In genomic region chr12:128961308-128961923, GRCh38 we compare ENCODE assay signal across 22 cellular contexts.
DNase-seq lines count a peak whose midpoint lies in the region; ATAC-seq, FAIRE-seq and TF ChIP-seq lines count a peak whose summit lies in the region.
"Had no signal": no experiment of that assay in that cellular context is flagged by ENCODE, and none has a peak within 500 bp of the region (broad histone marks: within the 10 kb centered on the region; RNA-seq: fewer than 3 reads in every experiment).

No MANE protein-coding gene starts in this region.

- BruUV-seq in HepG2 (replicated peaks; lab: Mats Ljungman, UMichigan) (no TSS peak), K562 (replicated peaks; lab: Mats Ljungman, UMichigan) (no TSS peak)

- CTCF ChIA-PET in HepG2 (lab: Yijun Ruan, JAX; ENCODE audit: low intra/inter-chr PET ratio, low total read pairs): no interaction called here
- CTCF ChIA-PET in K562 (lab: Yijun Ruan, JAX; ENCODE audit: low intra/inter-chr PET ratio): no interaction called here

- H2AFZ ChIP-seq in HepG2 (ENCODE audit: low read length) (no peak overlapping the region), K562 (ENCODE audit: low read depth, low read length) (no peak overlapping the region)
- H2AFZ ChIP-seq: GM23248 had no signal

- FAIRE-seq in HepG2 (lab: Jason Lieb, UNC) (no peak), GM12891 (lab: Jason Lieb, UNC) (peak; percentile 13), K562 (lab: Jason Lieb, UNC) (no peak)
- FAIRE-seq: A549, GM19239 had no signal

- no peaks in the 10 kb centered on the region for H3K9me1 ChIP-seq in K562 (ENCODE audit: control insufficient read depth, insufficient read depth, low read length)

- TF ChIP-seq CTCF in HepG2 (CRISPR knock-in tag; IDR thresholded peaks at IDR 0.05) (no peak), right lobe of liver (IDR thresholded peaks at IDR 0.05) (no peak), K562 (IDR thresholded peaks at IDR 0.05 in 2 of 3, conservative IDR thresholded peaks at IDR 0.05 in 1 of 3; ENCODE audit: insufficient read depth in 2 of 3, low read depth in 1 of 3, low read length in 3 of 3) (no peak)

- H3K27ac ChIP-seq in HepG2 (ENCODE audit: extremely low read length, insufficient read depth, low read length) (no peak overlapping the region), right lobe of liver (no peak overlapping the region), K562 (ENCODE audit: extremely low read depth, low read depth, low read length) (no peak overlapping the region)
- H3K27ac ChIP-seq: A549; BLaER1 treated with 17β-estradiol and CSF1 and Interleukin-3, amounts not matched to agents 10 nM and 100 nM; GM23248 had no signal

- H3K4me2 ChIP-seq in HepG2 (ENCODE audit: low read depth, low read length) (no peak overlapping the region), K562 (ENCODE audit: insufficient read depth, low read length) (no peak overlapping the region)
- H3K4me2 ChIP-seq: A549; BLaER1 treated with 17β-estradiol and CSF1 and Interleukin-3, amounts not matched to agents 10 nM and 100 nM had no signal

- H3K9me3 ChIP-seq in HepG2 (ENCODE audit: low read length) (0 out of 2 replicates have a peak, but pooled peaks cover 8% of the 10 kb centered on the region), right lobe of liver (no peaks in the 10 kb centered on the region), K562 (replicated peaks; ENCODE audit: control insufficient read depth, insufficient read depth, low read depth, low read length) (no peaks in the 10 kb centered on the region)
- H3K9me3 ChIP-seq: A549 had no signal

- DNase-seq in HepG2 (ENCODE audit: low spot score): no peak
- no peak for DNase-seq in right lobe of liver
- no peak for DNase-seq in GM12891 (ENCODE audit: insufficient read length, low spot score)
- DNase-seq in K562 (ENCODE audit: extremely low read depth in 1 of 4, low spot score in 3 of 4): no peak
- no peak for DNase-seq in Right ventricle myocardium superior
- no peak for DNase-seq in midbrain (lab: John Stamatoyannopoulos, UW)
- DNase-seq: 8988T; ACHN; AML-193; BE2C; Calu3; CD4-positive, alpha-beta T cell; CD8-positive, alpha-beta memory T cell; DMS53; DMS79 treated with DMSO at 0.1 percent for 48 hours; GF-D8; GM23248; H9 had no signal

- H4K20me1 ChIP-seq in HepG2 (ENCODE audit: insufficient read depth, low read length) (no peaks in the 10 kb centered on the region), K562 (replicated peaks; ENCODE audit: control insufficient read depth, insufficient read depth, low read length) (0 out of 2 replicates have a peak, but pooled peaks cover 2% of the 10 kb centered on the region)
- H4K20me1 ChIP-seq: BLaER1 treated with 17β-estradiol and CSF1 and Interleukin-3, amounts not matched to agents 10 nM and 100 nM had no signal

- intact Hi-C loops in HepG2 (cut with micrococcal nuclease; ENCODE audit: unreplicated experiment) (no loop called here), right lobe of liver (cut with DNase I) (no loop called here), K562 (cut with micrococcal nuclease) (no loop called here), Right ventricle myocardium superior (cut with DNase I) (no loop called here)

- no peak for TF ChIP-seq RAD21 in HepG2 (CRISPR knock-in tag; IDR thresholded peaks at IDR 0.05)
- TF ChIP-seq RAD21 in K562 (CRISPR knock-in tag; conservative IDR thresholded peaks at IDR 0.05 in 1 of 2, IDR thresholded peaks at IDR 0.05 in 1 of 2): no peak

- H3K79me2 ChIP-seq in HepG2 (ENCODE audit: insufficient read depth, low read length) (no peaks in the 10 kb centered on the region), K562 (ENCODE audit: control insufficient read depth, insufficient read depth, low read length) (no peaks in the 10 kb centered on the region)

- 26% methylated on average over 8 of the region's 8 CpGs for WGBS in HepG2 (ENCODE audit: low lambda C conversion rate)
- 75% methylated on average over 6 of the region's 8 CpGs for WGBS in right lobe of liver (ENCODE audit: insufficient coverage, low coverage, low lambda C conversion rate, missing lambda C conversion rate)
- 3% methylated on average over 8 of the region's 8 CpGs for WGBS in K562 (ENCODE audit: insufficient coverage, low coverage, missing lambda C conversion rate)

- in situ Hi-C loops in HepG2 (cut with HindIII; ENCODE audit: extremely low pct_ligation_motif_present, low pct_unique_long_range_greater_than_20kb) (no loop called here), K562 (cut with MboI) (no loop called here)

- TF ChIP-seq POLR2A in HepG2 (IDR thresholded peaks at IDR 0.05; ENCODE audit: insufficient read depth in 1 of 2, low read depth in 2 of 2, low read length in 2 of 2) (no peak), right lobe of liver (IDR thresholded peaks at IDR 0.05) (no peak), GM12891 (IDR thresholded peaks at IDR 0.05; ENCODE audit: low read depth, low read length) (no peak), K562 (conservative IDR thresholded peaks at IDR 0.05) (no peak)

- H3K4me3 ChIP-seq in HepG2 (replicated peaks in 1 of 3; ENCODE audit: insufficient read depth in 1 of 3, low read depth in 2 of 3, low read length in 3 of 3) (no peak overlapping the region), right lobe of liver (no peak overlapping the region), K562 (no peak overlapping the region)
- H3K4me3 ChIP-seq: A549; BLaER1 treated with 17β-estradiol and CSF1 and Interleukin-3, amounts not matched to agents 10 nM and 100 nM; GM23248 had no signal

- H3K36me3 ChIP-seq in HepG2 (replicated peaks in 1 of 2; ENCODE audit: control insufficient read depth in 1 of 2, insufficient read depth in 2 of 2, low read length in 2 of 2): no peaks in the 10 kb centered on the region
- peaks cover 0 to 8% (median 0%) of the 10 kb centered on the region in 4 donors for H3K36me3 ChIP-seq in right lobe of liver
- no peaks in the 10 kb centered on the region for H3K36me3 ChIP-seq in K562 (ENCODE audit: control insufficient read depth, insufficient read depth, low read length)
- H3K36me3 ChIP-seq: BE2C had no signal

- H3K27me3 ChIP-seq in HepG2 (ENCODE audit: control insufficient read depth in 1 of 2, insufficient read depth in 2 of 2, low read length in 2 of 2): peaks cover 0 to 5% of the 10 kb centered on the region in 2 experiments; a peak in 2 of 5 replicates
- H3K27me3 ChIP-seq in right lobe of liver: no peaks in the 10 kb centered on the region
- peaks cover 20 to 40% of the 10 kb centered on the region in 2 experiments; a peak in 3 of 5 replicates for H3K27me3 ChIP-seq in K562 (ENCODE audit: control insufficient read depth in 2 of 2, insufficient read depth in 2 of 2, low read length in 2 of 2)
- H3K27me3 ChIP-seq: BE2C; BLaER1 treated with 17β-estradiol and CSF1 and Interleukin-3, amounts not matched to agents 10 nM and 100 nM had no signal

- POLR2A ChIA-PET in HepG2 (lab: Yijun Ruan, JAX): no interaction called here
- POLR2A ChIA-PET in K562 (lab: Yijun Ruan, JAX): no interaction called here

- TF ChIP-seq EP300 in HepG2 (IDR thresholded peaks at IDR 0.05; ENCODE audit: low read depth in 2 of 2, low read length in 2 of 2) (no peak), HepG2 (CRISPR knock-in tag; IDR thresholded peaks at IDR 0.05; ENCODE audit: borderline replicate concordance) (no peak), K562 (IDR thresholded peaks at IDR 0.05; ENCODE audit: low read length) (no peak)

- H3K4me1 ChIP-seq in HepG2 (ENCODE audit: insufficient read depth, low read length): no peaks in the 10 kb centered on the region
- no peaks in the 10 kb centered on the region for H3K4me1 ChIP-seq in right lobe of liver
- no peaks in the 10 kb centered on the region for H3K4me1 ChIP-seq in K562 (replicated peaks in 1 of 2; ENCODE audit: control insufficient read depth in 2 of 2, insufficient read depth in 2 of 2, low read length in 2 of 2)
- H3K4me1 ChIP-seq: A549, BE2C had no signal

- ATAC-seq in HepG2: no peak
- ATAC-seq in right lobe of liver: no peak
- ATAC-seq in K562: no peak
- ATAC-seq in Right ventricle myocardium superior (ENCODE audit: poor library complexity): no peak
- ATAC-seq: A549, HCT116 had no signal

- no peak overlapping the region for H3K9ac ChIP-seq in HepG2 (ENCODE audit: insufficient read depth, low read depth, low read length)
- no peak overlapping the region for H3K9ac ChIP-seq in K562 (ENCODE audit: insufficient read depth in 1 of 2, low read depth in 2 of 2, low read length in 2 of 2)
- H3K9ac ChIP-seq: BLaER1 treated with 17β-estradiol and CSF1 and Interleukin-3, amounts not matched to agents 10 nM and 100 nM; GM23248 had no signal

TF ChIP-seq in HepG2, 621 proteins besides CTCF, POLR2A, EP300 and RAD21:
- no peak for TF ChIP-seq MTF1 (CRISPR knock-in tag; IDR thresholded peaks at IDR 0.05)
- peak; percentile 99 for TF ChIP-seq GZF1 (CRISPR knock-in tag; IDR thresholded peaks at IDR 0.05)

TF ChIP-seq in GM12891, 5 proteins besides CTCF, POLR2A, EP300 and RAD21:
- TF ChIP-seq TAF1 (IDR thresholded peaks at IDR 0.05; ENCODE audit: low read depth, low read length) (no peak), SPI1 (IDR thresholded peaks at IDR 0.05; ENCODE audit: low read depth, low read length) (no peak), POU2F2 (IDR thresholded peaks at IDR 0.05; ENCODE audit: low read depth, low read length) (no peak), PAX5 (IDR thresholded peaks at IDR 0.05; ENCODE audit: insufficient read depth, low read length, severe bottlenecking) (no peak), POLR2AphosphoS5 (IDR thresholded peaks at IDR 0.05; ENCODE audit: low read depth, low read length) (no peak)

TF ChIP-seq in K562, 482 proteins besides CTCF, POLR2A, EP300 and RAD21 (continues in another document):
- TF ChIP-seq ZNF146 (CRISPR knock-in tag; IDR thresholded peaks at IDR 0.05; ENCODE audit: unreplicated experiment): peak; percentile 63
- TF ChIP-seq PRPF4 (IDR thresholded peaks at IDR 0.05; ENCODE audit: insufficient read depth, low read depth, low read length, poor library complexity, severe bottlenecking): no peak
- no peak for TF ChIP-seq RBM39 (optimal IDR thresholded peaks at IDR 0.05; ENCODE audit: low read depth, low read length)
